Comparison of ENCODE assay signal across 1 cellular context in the genomic region with DNA sequence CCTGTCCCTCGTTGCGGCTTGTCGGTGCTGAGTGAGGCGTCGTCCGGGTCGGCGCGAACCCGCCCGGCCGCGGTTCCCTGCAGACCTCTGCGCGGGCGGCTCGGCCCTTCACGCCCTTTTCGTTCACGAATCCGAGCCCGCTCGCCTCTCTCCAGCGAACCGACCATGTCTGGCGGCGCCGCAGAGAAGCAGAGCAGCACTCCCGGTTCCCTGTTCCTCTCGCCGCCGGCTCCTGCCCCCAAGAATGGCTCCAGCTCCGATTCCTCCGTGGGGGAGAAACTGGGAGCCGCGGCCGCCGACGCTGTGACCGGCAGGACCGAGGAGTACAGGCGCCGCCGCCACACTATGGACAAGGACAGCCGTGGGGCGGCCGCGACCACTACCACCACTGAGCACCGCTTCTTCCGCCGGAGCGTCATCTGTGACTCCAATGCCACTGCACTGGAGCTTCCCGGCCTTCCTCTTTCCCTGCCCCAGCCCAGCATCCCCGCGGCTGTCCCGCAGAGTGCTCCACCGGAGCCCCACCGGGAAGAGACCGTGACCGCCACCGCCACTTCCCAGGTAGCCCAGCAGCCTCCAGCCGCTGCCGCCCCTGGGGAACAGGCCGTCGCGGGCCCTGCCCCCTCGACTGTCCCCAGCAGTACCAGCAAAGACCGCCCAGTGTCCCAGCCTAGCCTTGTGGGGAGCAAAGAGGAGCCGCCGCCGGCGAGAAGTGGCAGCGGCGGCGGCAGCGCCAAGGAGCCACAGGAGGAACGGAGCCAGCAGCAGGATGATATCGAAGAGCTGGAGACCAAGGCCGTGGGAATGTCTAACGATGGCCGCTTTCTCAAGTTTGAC.
TF ChIP-seq lines count a peak whose summit lies in the region.

No MANE protein-coding gene starts in this region.

TF ChIP-seq in HEK293, 187 proteins besides CTCF, POLR2A, EP300 and RAD21 (continued from another document and continues in another):
- TF ChIP-seq, protein P1, sequence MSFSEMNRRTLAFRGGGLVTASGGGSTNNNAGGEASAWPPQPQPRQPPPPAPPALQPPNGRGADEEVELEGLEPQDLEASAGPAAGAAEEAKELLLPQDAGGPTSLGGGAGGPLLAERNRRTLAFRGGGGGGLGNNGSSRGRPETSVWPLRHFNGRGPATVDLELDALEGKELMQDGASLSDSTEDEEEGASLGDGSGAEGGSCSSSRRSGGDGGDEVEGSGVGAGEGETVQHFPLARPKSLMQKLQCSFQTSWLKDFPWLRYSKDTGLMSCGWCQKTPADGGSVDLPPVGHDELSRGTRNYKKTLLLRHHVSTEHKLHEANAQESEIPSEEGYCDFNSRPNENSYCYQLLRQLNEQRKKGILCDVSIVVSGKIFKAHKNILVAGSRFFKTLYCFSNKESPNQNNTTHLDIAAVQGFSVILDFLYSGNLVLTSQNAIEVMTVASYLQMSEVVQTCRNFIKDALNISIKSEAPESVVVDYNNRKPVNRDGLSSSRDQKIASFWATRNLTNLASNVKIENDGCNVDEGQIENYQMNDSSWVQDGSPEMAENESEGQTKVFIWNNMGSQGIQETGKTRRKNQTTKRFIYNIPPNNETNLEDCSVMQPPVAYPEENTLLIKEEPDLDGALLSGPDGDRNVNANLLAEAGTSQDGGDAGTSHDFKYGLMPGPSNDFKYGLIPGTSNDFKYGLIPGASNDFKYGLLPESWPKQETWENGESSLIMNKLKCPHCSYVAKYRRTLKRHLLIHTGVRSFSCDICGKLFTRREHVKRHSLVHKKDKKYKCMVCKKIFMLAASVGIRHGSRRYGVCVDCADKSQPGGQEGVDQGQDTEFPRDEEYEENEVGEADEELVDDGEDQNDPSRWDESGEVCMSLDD (tag by site-specific recombination; IDR thresholded peaks at IDR 0.05) = no peak
- TF ChIP-seq, protein P2, sequence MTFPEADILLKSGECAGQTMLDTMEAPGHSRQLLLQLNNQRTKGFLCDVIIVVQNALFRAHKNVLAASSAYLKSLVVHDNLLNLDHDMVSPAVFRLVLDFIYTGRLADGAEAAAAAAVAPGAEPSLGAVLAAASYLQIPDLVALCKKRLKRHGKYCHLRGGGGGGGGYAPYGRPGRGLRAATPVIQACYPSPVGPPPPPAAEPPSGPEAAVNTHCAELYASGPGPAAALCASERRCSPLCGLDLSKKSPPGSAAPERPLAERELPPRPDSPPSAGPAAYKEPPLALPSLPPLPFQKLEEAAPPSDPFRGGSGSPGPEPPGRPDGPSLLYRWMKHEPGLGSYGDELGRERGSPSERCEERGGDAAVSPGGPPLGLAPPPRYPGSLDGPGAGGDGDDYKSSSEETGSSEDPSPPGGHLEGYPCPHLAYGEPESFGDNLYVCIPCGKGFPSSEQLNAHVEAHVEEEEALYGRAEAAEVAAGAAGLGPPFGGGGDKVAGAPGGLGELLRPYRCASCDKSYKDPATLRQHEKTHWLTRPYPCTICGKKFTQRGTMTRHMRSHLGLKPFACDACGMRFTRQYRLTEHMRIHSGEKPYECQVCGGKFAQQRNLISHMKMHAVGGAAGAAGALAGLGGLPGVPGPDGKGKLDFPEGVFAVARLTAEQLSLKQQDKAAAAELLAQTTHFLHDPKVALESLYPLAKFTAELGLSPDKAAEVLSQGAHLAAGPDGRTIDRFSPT (tag by site-specific recombination; IDR thresholded peaks at IDR 0.05) = no peak
- TF ChIP-seq SALL2 (tag by site-specific recombination; IDR thresholded peaks at IDR 0.05; ENCODE audit: borderline replicate concordance) = no peak
- no peak; the same call in 1 of the 2 replicates for TF ChIP-seq ZBTB21 (tag by site-specific recombination; IDR thresholded peaks at IDR 0.05)
- TF ChIP-seq, protein P3, sequence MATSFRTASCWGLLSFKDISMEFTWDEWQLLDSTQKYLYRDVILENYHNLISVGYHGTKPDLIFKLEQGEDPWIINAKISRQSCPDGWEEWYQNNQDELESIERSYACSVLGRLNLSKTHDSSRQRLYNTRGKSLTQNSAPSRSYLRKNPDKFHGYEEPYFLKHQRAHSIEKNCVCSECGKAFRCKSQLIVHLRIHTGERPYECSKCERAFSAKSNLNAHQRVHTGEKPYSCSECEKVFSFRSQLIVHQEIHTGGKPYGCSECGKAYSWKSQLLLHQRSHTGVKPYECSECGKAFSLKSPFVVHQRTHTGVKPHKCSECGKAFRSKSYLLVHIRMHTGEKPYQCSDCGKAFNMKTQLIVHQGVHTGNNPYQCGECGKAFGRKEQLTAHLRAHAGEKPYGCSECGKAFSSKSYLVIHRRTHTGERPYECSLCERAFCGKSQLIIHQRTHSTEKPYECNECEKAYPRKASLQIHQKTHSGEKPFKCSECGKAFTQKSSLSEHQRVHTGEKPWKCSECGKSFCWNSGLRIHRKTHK (tag by site-specific recombination; IDR thresholded peaks at IDR 0.05) = no peak
- no peak for TF ChIP-seq ZBTB17 (tag by site-specific recombination; IDR thresholded peaks at IDR 0.05)
- TF ChIP-seq ZNF114 (tag by site-specific recombination; IDR thresholded peaks at IDR 0.05) = no peak
- TF ChIP-seq ZNF785 (tag by site-specific recombination; IDR thresholded peaks at IDR 0.05) = no peak
- TF ChIP-seq KLF10 (tag by site-specific recombination; IDR thresholded peaks at IDR 0.05) = no peak
- no peak for TF ChIP-seq ZFP69B (tag by site-specific recombination; IDR thresholded peaks at IDR 0.05)
- 0 out of 2 replicates have a peak, but pooled peaks have one; percentile 12 for TF ChIP-seq SP7 (tag by site-specific recombination; IDR thresholded peaks at IDR 0.05)
- no peak for TF ChIP-seq ZNF37A (tag by site-specific recombination; IDR thresholded peaks at IDR 0.05)
- 0 out of 2 replicates have a peak, but pooled peaks have one; percentile 25 for TF ChIP-seq ZNF629 (tag by site-specific recombination; IDR thresholded peaks at IDR 0.05)
- TF ChIP-seq ZNF48 (tag by site-specific recombination; IDR thresholded peaks at IDR 0.05) = no peak
- no peak for TF ChIP-seq ZNF341 (tag by site-specific recombination; IDR thresholded peaks at IDR 0.05; ENCODE audit: low read depth)
- no peak for TF ChIP-seq ZNF146 (tag by site-specific recombination; IDR thresholded peaks at IDR 0.05)
- no peak for TF ChIP-seq SETDB1 (IDR thresholded peaks at IDR 0.05; ENCODE audit: insufficient read length, low read length)
- TF ChIP-seq, protein P4, sequence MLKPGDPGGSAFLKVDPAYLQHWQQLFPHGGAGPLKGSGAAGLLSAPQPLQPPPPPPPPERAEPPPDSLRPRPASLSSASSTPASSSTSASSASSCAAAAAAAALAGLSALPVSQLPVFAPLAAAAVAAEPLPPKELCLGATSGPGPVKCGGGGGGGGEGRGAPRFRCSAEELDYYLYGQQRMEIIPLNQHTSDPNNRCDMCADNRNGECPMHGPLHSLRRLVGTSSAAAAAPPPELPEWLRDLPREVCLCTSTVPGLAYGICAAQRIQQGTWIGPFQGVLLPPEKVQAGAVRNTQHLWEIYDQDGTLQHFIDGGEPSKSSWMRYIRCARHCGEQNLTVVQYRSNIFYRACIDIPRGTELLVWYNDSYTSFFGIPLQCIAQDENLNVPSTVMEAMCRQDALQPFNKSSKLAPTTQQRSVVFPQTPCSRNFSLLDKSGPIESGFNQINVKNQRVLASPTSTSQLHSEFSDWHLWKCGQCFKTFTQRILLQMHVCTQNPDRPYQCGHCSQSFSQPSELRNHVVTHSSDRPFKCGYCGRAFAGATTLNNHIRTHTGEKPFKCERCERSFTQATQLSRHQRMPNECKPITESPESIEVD (tag by site-specific recombination; IDR thresholded peaks at IDR 0.05) = no peak
- no peak for TF ChIP-seq ZNF24 (tag by site-specific recombination; IDR thresholded peaks at IDR 0.05)
- TF ChIP-seq, protein P5, sequence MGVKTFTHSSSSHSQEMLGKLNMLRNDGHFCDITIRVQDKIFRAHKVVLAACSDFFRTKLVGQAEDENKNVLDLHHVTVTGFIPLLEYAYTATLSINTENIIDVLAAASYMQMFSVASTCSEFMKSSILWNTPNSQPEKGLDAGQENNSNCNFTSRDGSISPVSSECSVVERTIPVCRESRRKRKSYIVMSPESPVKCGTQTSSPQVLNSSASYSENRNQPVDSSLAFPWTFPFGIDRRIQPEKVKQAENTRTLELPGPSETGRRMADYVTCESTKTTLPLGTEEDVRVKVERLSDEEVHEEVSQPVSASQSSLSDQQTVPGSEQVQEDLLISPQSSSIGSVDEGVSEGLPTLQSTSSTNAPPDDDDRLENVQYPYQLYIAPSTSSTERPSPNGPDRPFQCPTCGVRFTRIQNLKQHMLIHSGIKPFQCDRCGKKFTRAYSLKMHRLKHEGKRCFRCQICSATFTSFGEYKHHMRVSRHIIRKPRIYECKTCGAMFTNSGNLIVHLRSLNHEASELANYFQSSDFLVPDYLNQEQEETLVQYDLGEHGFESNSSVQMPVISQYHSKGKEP (tag by site-specific recombination; IDR thresholded peaks at IDR 0.05) = no peak
- TF ChIP-seq ZFHX2 (tag by site-specific recombination; conservative IDR thresholded peaks at IDR 0.05) = no peak
- no peak for TF ChIP-seq WT1 (tag by site-specific recombination; IDR thresholded peaks at IDR 0.05)
- no peak for TF ChIP-seq ZSCAN23 (tag by site-specific recombination; IDR thresholded peaks at IDR 0.05)
- no peak for TF ChIP-seq ZNF404 (tag by site-specific recombination; IDR thresholded peaks at IDR 0.05)
- TF ChIP-seq ZNF777 (tag by site-specific recombination; IDR thresholded peaks at IDR 0.05; ENCODE audit: borderline replicate concordance) = no peak
- no peak for TF ChIP-seq ZNF626 (tag by site-specific recombination; IDR thresholded peaks at IDR 0.05)
- TF ChIP-seq, protein P6, sequence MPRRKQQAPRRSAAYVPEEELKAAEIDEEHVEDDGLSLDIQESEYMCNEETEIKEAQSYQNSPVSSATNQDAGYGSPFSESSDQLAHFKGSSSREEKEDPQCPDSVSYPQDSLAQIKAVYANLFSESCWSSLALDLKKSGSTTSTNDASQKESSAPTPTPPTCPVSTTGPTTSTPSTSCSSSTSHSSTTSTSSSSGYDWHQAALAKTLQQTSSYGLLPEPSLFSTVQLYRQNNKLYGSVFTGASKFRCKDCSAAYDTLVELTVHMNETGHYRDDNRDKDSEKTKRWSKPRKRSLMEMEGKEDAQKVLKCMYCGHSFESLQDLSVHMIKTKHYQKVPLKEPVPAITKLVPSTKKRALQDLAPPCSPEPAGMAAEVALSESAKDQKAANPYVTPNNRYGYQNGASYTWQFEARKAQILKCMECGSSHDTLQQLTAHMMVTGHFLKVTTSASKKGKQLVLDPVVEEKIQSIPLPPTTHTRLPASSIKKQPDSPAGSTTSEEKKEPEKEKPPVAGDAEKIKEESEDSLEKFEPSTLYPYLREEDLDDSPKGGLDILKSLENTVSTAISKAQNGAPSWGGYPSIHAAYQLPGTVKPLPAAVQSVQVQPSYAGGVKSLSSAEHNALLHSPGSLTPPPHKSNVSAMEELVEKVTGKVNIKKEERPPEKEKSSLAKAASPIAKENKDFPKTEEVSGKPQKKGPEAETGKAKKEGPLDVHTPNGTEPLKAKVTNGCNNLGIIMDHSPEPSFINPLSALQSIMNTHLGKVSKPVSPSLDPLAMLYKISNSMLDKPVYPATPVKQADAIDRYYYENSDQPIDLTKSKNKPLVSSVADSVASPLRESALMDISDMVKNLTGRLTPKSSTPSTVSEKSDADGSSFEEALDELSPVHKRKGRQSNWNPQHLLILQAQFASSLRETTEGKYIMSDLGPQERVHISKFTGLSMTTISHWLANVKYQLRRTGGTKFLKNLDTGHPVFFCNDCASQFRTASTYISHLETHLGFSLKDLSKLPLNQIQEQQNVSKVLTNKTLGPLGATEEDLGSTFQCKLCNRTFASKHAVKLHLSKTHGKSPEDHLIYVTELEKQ (tag by site-specific recombination; IDR thresholded peaks at IDR 0.05; ENCODE audit: borderline replicate concordance) = no peak; the same call in 1 of the 2 replicates
- peak; percentile 95 for TF ChIP-seq ZIC2 (tag by site-specific recombination; IDR thresholded peaks at IDR 0.05)
- no peak for TF ChIP-seq GFI1B (tag by site-specific recombination; IDR thresholded peaks at IDR 0.05)
- peak; percentile 69; the same call in 1 of the 2 replicates for TF ChIP-seq ZEB2 (tag by site-specific recombination; IDR thresholded peaks at IDR 0.05)
- TF ChIP-seq ZNF174 (tag by site-specific recombination; IDR thresholded peaks at IDR 0.05) = no peak
- TF ChIP-seq ZNF549 (tag by site-specific recombination; IDR thresholded peaks at IDR 0.05) = no peak
- no peak for TF ChIP-seq ZNF596 (tag by site-specific recombination; IDR thresholded peaks at IDR 0.05)
- TF ChIP-seq, protein P7, sequence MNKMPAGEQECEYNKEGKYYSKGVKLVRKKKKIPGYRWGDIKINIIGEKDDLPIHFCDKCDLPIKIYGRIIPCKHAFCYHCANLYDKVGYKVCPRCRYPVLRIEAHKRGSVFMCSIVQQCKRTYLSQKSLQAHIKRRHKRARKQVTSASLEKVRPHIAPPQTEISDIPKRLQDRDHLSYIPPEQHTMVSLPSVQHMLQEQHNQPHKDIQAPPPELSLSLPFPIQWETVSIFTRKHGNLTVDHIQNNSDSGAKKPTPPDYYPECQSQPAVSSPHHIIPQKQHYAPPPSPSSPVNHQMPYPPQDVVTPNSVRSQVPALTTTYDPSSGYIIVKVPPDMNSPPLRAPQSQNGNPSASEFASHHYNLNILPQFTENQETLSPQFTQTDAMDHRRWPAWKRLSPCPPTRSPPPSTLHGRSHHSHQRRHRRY (tag by site-specific recombination; IDR thresholded peaks at IDR 0.05) = no peak; the same call in 1 of the 2 replicates
- TF ChIP-seq SCRT1 (tag by site-specific recombination; IDR thresholded peaks at IDR 0.05; ENCODE audit: borderline replicate concordance) = no peak
- TF ChIP-seq, protein P8, sequence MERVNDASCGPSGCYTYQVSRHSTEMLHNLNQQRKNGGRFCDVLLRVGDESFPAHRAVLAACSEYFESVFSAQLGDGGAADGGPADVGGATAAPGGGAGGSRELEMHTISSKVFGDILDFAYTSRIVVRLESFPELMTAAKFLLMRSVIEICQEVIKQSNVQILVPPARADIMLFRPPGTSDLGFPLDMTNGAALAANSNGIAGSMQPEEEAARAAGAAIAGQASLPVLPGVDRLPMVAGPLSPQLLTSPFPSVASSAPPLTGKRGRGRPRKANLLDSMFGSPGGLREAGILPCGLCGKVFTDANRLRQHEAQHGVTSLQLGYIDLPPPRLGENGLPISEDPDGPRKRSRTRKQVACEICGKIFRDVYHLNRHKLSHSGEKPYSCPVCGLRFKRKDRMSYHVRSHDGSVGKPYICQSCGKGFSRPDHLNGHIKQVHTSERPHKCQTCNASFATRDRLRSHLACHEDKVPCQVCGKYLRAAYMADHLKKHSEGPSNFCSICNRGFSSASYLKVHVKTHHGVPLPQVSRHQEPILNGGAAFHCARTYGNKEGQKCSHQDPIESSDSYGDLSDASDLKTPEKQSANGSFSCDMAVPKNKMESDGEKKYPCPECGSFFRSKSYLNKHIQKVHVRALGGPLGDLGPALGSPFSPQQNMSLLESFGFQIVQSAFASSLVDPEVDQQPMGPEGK (tag by site-specific recombination; IDR thresholded peaks at IDR 0.05) = peak; percentile 52
- TF ChIP-seq ZNF558 (tag by site-specific recombination; IDR thresholded peaks at IDR 0.05) = no peak
- TF ChIP-seq ZNF529 (tag by site-specific recombination; IDR thresholded peaks at IDR 0.05; ENCODE audit: insufficient replicate concordance) = no peak
- TF ChIP-seq ZNF560 (tag by site-specific recombination; IDR thresholded peaks at IDR 0.05; ENCODE audit: borderline replicate concordance) = no peak
- TF ChIP-seq ZNF473 (tag by site-specific recombination; IDR thresholded peaks at IDR 0.05) = no peak
- no peak for TF ChIP-seq OVOL3 (tag by site-specific recombination; IDR thresholded peaks at IDR 0.05)
- TF ChIP-seq ZNF175 (tag by site-specific recombination; IDR thresholded peaks at IDR 0.05) = no peak
- no peak for TF ChIP-seq PRDM1 (tag by site-specific recombination; IDR thresholded peaks at IDR 0.05)
- no peak for TF ChIP-seq ZNF202 (tag by site-specific recombination; IDR thresholded peaks at IDR 0.05; ENCODE audit: borderline replicate concordance)
- TF ChIP-seq ZNF214 (tag by site-specific recombination; IDR thresholded peaks at IDR 0.05; ENCODE audit: borderline replicate concordance) = no peak
- no peak for TF ChIP-seq ZNF544 (tag by site-specific recombination; IDR thresholded peaks at IDR 0.05)
- no peak for TF ChIP-seq HOXA7 (CRISPR knock-in tag; IDR thresholded peaks at IDR 0.05; ENCODE audit: borderline replicate concordance)
